In genomic region chr9:118395415-118395814, GRCh38 we compare ENCODE assay signal across 16 cellular contexts.
DNase-seq lines count a peak whose midpoint lies in the region; ATAC-seq and TF ChIP-seq lines count a peak whose summit lies in the region.
"Had no signal": no experiment of that assay in that cellular context is flagged by ENCODE, and none has a peak within 500 bp of the region (broad histone marks: within the 10 kb centered on the region; RNA-seq: fewer than 3 reads in every experiment).

No MANE protein-coding gene starts in this region.

- H3K36me3 Mint-ChIP-seq in natural killer cell treated with Interleukin-12 subunit alpha and Interleukin-12 subunit beta and Interleukin-15 and Interleukin-18, amount 100 ng/mL, for 72 hours, result peaks cover 7% of the 10 kb centered on the region
- H3K36me3 Mint-ChIP-seq in natural killer cell, result no peaks in the 10 kb centered on the region

- no peak for TF ChIP-seq CTCF in natural killer cell (IDR thresholded peaks at IDR 0.05)

- H3K9me3 Mint-ChIP-seq in natural killer cell treated with Interleukin-12 subunit alpha and Interleukin-12 subunit beta and Interleukin-15 and Interleukin-18, amount 100 ng/mL, for 72 hours, result peaks cover 13% of the 10 kb centered on the region
- H3K9me3 Mint-ChIP-seq in natural killer cell, result peaks cover 6 to 8% of the 10 kb centered on the region in 2 donors

- peak overlapping the region; percentile 10 for H3K4me3 Mint-ChIP-seq in natural killer cell treated with Interleukin-12 subunit alpha and Interleukin-12 subunit beta and Interleukin-15 and Interleukin-18, amount 100 ng/mL, for 72 hours
- no peak overlapping the region for H3K4me3 Mint-ChIP-seq in natural killer cell

- ATAC-seq in natural killer cell treated with Interleukin-12 subunit alpha and Interleukin-12 subunit beta and Interleukin-15 and Interleukin-18, amount 100 ng/mL, for 72 hours, result peak; percentile 65 to 79
- ATAC-seq in natural killer cell, result no peak
- ATAC-seq in HG02571 (IDR thresholded peaks at IDR 0.05; ENCODE audit: unreplicated experiment), result peak; percentile 60
- ATAC-seq in HG03571 (IDR thresholded peaks at IDR 0.05; ENCODE audit: unreplicated experiment), result peak; percentile 60

- H3K4me1 Mint-ChIP-seq in natural killer cell treated with Interleukin-12 subunit alpha and Interleukin-12 subunit beta and Interleukin-15 and Interleukin-18, amount 100 ng/mL, for 72 hours (ENCODE audit: low read depth in 2 of 2), result peaks cover 0 to 10% of the 10 kb centered on the region in 2 donors
- no peaks in the 10 kb centered on the region for H3K4me1 Mint-ChIP-seq in natural killer cell

- H3K27me3 Mint-ChIP-seq in natural killer cell treated with Interleukin-12 subunit alpha and Interleukin-12 subunit beta and Interleukin-15 and Interleukin-18, amount 100 ng/mL, for 72 hours, result no peaks in the 10 kb centered on the region
- H3K27me3 Mint-ChIP-seq in natural killer cell (ENCODE audit: low read depth in 2 of 2), result no peaks in the 10 kb centered on the region

- no peak overlapping the region for H3K27ac Mint-ChIP-seq in natural killer cell treated with Interleukin-12 subunit alpha and Interleukin-12 subunit beta and Interleukin-15 and Interleukin-18, amount 100 ng/mL, for 72 hours
- no peak overlapping the region for H3K27ac Mint-ChIP-seq in natural killer cell

- intact Hi-C loops in natural killer cell (cut with micrococcal nuclease), result no loop called here

- no peak for DNase-seq in natural killer cell treated with Interleukin-12 subunit alpha and Interleukin-12 subunit beta and Interleukin-15 and Interleukin-18, amount 100 ng/mL, for 72 hours (ENCODE audit: low spot score)
- DNase-seq in natural killer cell (no peak), stromal cell of bone marrow (ENCODE audit: low read depth) (peak; percentile 7), GOT3 (lab: John Stamatoyannopoulos, UW) (no peak), AML-193 (lab: John Stamatoyannopoulos, UW) (no peak), D341Med (ENCODE audit: low spot score) (no peak)
- DNase-seq: ACHN; activated CD8-positive, alpha-beta memory T cell treated with anti-CD3 and anti-CD28 coated beads, Interleukin-2, amount 50 U/mL, for 4 hours; colonic mucosa; DMS79 treated with DMSO at 0.1 percent for 48 hours; NCI-H1105; NCI-H69; SJCRH30; uterus had no signal

Comparison
In these comparisons a context has a peak if more than half of its experiments do, and no peak if none do; other contexts are left out.
1. ATAC-seq: peak in natural killer cell treated with Interleukin-12 subunit alpha and Interleukin-12 subunit beta and Interleukin-15 and Interleukin-18, amount 100 ng/mL, for 72 hours (2 of 2), HG02571 (single experiment) and HG03571 (single experiment); none in natural killer cell (0 of 3).